1 cellular context compared by ENCODE assay signal in the genomic region with DNA sequence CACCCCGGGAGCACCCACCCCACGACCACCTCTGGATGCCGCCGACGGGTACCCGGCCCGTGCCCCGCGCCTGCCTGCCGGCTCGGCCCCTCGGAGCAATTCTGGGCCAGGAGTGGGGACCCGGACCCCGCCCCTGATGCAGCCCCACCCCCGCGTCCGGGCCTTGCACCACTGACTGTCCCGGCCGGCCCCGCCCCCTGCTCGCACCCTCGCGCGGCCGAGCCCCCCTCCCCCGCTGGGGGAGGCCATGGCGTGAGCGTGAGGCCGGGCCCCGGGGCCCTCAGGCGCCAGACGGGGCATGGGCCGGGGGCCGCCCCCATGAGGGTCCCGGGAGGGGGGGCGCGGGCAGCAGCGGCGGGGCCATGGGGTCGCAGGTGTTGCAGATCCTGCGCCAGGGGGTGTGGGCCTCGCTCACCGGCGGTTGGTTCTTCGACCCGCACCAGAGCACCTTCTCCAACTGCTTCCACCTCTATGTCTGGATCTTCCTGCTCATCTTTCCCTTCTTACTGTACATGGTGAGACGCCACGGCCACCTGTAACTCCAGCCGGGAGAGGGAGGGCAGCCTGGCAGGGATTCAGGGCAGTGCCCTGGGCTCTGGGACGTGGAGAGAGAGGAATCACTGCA.
TF ChIP-seq lines count a peak whose summit lies in the region.

No MANE protein-coding gene starts in this region.

TF ChIP-seq in K562, 482 proteins besides CTCF, POLR2A, EP300 and RAD21 (continued from another document):
- TF ChIP-seq, protein P1, sequence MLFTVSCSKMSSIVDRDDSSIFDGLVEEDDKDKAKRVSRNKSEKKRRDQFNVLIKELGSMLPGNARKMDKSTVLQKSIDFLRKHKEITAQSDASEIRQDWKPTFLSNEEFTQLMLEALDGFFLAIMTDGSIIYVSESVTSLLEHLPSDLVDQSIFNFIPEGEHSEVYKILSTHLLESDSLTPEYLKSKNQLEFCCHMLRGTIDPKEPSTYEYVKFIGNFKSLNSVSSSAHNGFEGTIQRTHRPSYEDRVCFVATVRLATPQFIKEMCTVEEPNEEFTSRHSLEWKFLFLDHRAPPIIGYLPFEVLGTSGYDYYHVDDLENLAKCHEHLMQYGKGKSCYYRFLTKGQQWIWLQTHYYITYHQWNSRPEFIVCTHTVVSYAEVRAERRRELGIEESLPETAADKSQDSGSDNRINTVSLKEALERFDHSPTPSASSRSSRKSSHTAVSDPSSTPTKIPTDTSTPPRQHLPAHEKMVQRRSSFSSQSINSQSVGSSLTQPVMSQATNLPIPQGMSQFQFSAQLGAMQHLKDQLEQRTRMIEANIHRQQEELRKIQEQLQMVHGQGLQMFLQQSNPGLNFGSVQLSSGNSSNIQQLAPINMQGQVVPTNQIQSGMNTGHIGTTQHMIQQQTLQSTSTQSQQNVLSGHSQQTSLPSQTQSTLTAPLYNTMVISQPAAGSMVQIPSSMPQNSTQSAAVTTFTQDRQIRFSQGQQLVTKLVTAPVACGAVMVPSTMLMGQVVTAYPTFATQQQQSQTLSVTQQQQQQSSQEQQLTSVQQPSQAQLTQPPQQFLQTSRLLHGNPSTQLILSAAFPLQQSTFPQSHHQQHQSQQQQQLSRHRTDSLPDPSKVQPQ (CRISPR knock-in tag; IDR thresholded peaks at IDR 0.05; ENCODE audit: borderline replicate concordance): no peak
- no peak for TF ChIP-seq FIP1L1 (IDR thresholded peaks at IDR 0.05; ENCODE audit: low read depth, low read length, poor library complexity, severe bottlenecking)
- TF ChIP-seq, protein P2, sequence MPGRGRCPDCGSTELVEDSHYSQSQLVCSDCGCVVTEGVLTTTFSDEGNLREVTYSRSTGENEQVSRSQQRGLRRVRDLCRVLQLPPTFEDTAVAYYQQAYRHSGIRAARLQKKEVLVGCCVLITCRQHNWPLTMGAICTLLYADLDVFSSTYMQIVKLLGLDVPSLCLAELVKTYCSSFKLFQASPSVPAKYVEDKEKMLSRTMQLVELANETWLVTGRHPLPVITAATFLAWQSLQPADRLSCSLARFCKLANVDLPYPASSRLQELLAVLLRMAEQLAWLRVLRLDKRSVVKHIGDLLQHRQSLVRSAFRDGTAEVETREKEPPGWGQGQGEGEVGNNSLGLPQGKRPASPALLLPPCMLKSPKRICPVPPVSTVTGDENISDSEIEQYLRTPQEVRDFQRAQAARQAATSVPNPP (IDR thresholded peaks at IDR 0.05; ENCODE audit: borderline replicate concordance, insufficient read depth, insufficient read length): no peak
- TF ChIP-seq SAFB (IDR thresholded peaks at IDR 0.05; ENCODE audit: borderline replicate concordance, low read depth, low read length): no peak
- TF ChIP-seq CEBPB (tag; IDR thresholded peaks at IDR 0.05): no peak
- TF ChIP-seq NONO (IDR thresholded peaks at IDR 0.05; ENCODE audit: low read depth in 2 of 2, low read length in 1 of 2): no peak
- TF ChIP-seq SMAD4 (CRISPR knock-in tag; conservative IDR thresholded peaks at IDR 0.05): no peak
- 0 out of 4 replicates have a peak, but pooled peaks of 1 of the 2 experiments have one; percentile 12 for TF ChIP-seq MAZ (CRISPR knock-in tag; conservative IDR thresholded peaks at IDR 0.05 in 1 of 2, IDR thresholded peaks at IDR 0.05 in 1 of 2)
- TF ChIP-seq, protein P3, sequence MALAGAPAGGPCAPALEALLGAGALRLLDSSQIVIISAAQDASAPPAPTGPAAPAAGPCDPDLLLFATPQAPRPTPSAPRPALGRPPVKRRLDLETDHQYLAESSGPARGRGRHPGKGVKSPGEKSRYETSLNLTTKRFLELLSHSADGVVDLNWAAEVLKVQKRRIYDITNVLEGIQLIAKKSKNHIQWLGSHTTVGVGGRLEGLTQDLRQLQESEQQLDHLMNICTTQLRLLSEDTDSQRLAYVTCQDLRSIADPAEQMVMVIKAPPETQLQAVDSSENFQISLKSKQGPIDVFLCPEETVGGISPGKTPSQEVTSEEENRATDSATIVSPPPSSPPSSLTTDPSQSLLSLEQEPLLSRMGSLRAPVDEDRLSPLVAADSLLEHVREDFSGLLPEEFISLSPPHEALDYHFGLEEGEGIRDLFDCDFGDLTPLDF (CRISPR knock-in tag; IDR thresholded peaks at IDR 0.05): no peak
TF ChIP-seq in K562: peak in this region for 22.
